ENCODE assay signal across 8 cellular contexts in genomic region chr14:73786942-73787759, GRCh38.
DNase-seq lines count a peak whose midpoint lies in the region; ATAC-seq and TF ChIP-seq lines count a peak whose summit lies in the region.

No MANE protein-coding gene starts in this region.

- DNase-seq in AG09309 (ENCODE audit: low read depth): no peak
- DNase-seq in KBM-7: peak; percentile 29
- DNase-seq in activated CD4-positive, alpha-beta memory T cell treated with anti-CD3 and anti-CD28 coated beads, Interleukin-2, amount 10 ng/mL, durations not matched to agents 7 days and 5 days: peak; percentile 66
- peak; percentile 70 for DNase-seq in midbrain (lab: John Stamatoyannopoulos, UW)
- peak; percentile 49 for DNase-seq in stimulated activated naive CD4-positive, alpha-beta T cell treated with Interleukin-2 at 50 U/mL for 16 hours (lab: John Stamatoyannopoulos, UW)

- H3K4me3 ChIP-seq in AG09309 (ENCODE audit: control insufficient read depth, low read depth, low read length) (peak overlapping the region; percentile 46), endocrine pancreas (ENCODE audit: control insufficient read depth, insufficient read depth, low read length) (peak overlapping the region; percentile 60)

- no peaks in the 10 kb centered on the region for H3K9me3 Mint-ChIP-seq in activated CD4-positive, alpha-beta memory T cell treated with anti-CD3 and anti-CD28 coated beads, Interleukin-2, amount 10 ng/mL, durations not matched to agents 7 days and 5 days

- H3K4me1 Mint-ChIP-seq in activated CD4-positive, alpha-beta memory T cell treated with anti-CD3 and anti-CD28 coated beads, Interleukin-2, amount 10 ng/mL, durations not matched to agents 7 days and 5 days: peaks cover 57% of the 10 kb centered on the region

- no peaks in the 10 kb centered on the region for H3K9me3 ChIP-seq in endocrine pancreas (ENCODE audit: control insufficient read depth, low read length)

- no peaks in the 10 kb centered on the region for H3K36me3 ChIP-seq in endocrine pancreas (ENCODE audit: control insufficient read depth, insufficient read depth, low read length)

- POLR2A ChIA-PET in activated CD4-positive, alpha-beta memory T cell treated with anti-CD3 and anti-CD28 coated beads, Interleukin-2, amount 10 ng/mL, durations not matched to agents 7 days and 5 days (lab: Charles Lee): interaction anchor here (0.6 to 6.8 kb wide), 36 partner anchors 8 to 797 kb away, joined by 3 to 236 read pairs (median 4); partner anchors contain the start of genes ACOT2, BBOF1, ENTPD5 and LIN52

- peak; percentile 45 for ATAC-seq in GM19023 (IDR thresholded peaks at IDR 0.05; ENCODE audit: unreplicated experiment)
- ATAC-seq in HG02840 (IDR thresholded peaks at IDR 0.05; ENCODE audit: low FRiP score, unreplicated experiment): no peak

- CTCF ChIA-PET in activated CD4-positive, alpha-beta memory T cell treated with anti-CD3 and anti-CD28 coated beads, Interleukin-2, amount 10 ng/mL, durations not matched to agents 7 days and 5 days (lab: Charles Lee): interaction anchor here (0.6 to 6.2 kb wide), 14 partner anchors 14 to 104 kb away, joined by 3 to 76 read pairs (median 6); partner anchors contain the start of genes PTGR2 and ZNF410

- in situ Hi-C loops in KBM-7 (cut with MboI; ENCODE audit: low pct_unique_long_range_greater_than_20kb, low sequenced_read_pairs): no loop called here

- H3K27me3 ChIP-seq in endocrine pancreas (ENCODE audit: control insufficient read depth, insufficient read depth, low read length): no peaks in the 10 kb centered on the region

- no peaks in the 10 kb centered on the region for H3K27me3 Mint-ChIP-seq in activated CD4-positive, alpha-beta memory T cell treated with anti-CD3 and anti-CD28 coated beads, Interleukin-2, amount 10 ng/mL, durations not matched to agents 7 days and 5 days

- peak overlapping the region; percentile 80 for H3K4me3 Mint-ChIP-seq in activated CD4-positive, alpha-beta memory T cell treated with anti-CD3 and anti-CD28 coated beads, Interleukin-2, amount 10 ng/mL, durations not matched to agents 7 days and 5 days

- peaks cover 17% of the 10 kb centered on the region for H3K4me1 ChIP-seq in endocrine pancreas (ENCODE audit: control insufficient read depth, insufficient read depth, low read length)

- peak overlapping the region; percentile 97 for H3K9ac ChIP-seq in endocrine pancreas (ENCODE audit: control insufficient read depth, insufficient read depth, low read length)

- peaks cover 14% of the 10 kb centered on the region for H3K36me3 Mint-ChIP-seq in activated CD4-positive, alpha-beta memory T cell treated with anti-CD3 and anti-CD28 coated beads, Interleukin-2, amount 10 ng/mL, durations not matched to agents 7 days and 5 days (ENCODE audit: low read depth)

- peak overlapping the region; percentile 94 for H3K27ac Mint-ChIP-seq in activated CD4-positive, alpha-beta memory T cell treated with anti-CD3 and anti-CD28 coated beads, Interleukin-2, amount 10 ng/mL, durations not matched to agents 7 days and 5 days

- TF ChIP-seq CTCF in AG09309 (IDR thresholded peaks at IDR 0.05; ENCODE audit: control insufficient read depth, insufficient read depth, low read depth, low read length, missing control alignments): no peak
